In the genomic region with DNA sequence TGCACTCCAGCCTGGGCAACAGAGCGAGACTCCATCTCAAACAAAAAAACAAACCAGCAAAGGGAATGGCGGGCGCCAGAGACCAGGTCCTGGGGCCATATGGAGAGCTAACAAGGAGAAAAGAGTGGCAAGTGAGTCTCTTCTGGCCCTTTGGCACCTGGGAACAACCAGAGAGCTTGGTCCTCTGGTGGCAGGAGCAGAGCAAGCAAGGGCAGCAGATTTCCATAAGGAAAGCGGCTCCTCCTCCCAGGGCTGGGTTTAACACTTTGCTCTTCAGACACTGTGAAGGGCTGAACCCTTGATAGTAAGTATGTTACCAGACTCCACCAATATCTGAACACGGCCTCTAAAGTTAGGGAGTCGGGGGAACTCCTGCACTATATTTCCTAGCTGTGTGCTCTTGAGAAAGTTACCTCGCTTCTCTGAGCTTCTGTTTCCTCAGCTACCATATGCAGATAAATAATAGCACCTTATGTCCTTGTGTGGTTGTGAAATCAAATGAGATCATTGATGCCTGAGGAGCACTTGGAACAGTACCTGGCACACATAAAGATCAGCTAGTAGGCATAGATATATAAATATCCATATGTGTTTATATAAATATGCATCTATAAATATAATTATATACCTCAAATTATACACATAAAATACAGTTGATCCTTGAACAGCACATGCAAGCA, we compare ENCODE assay signal across 13 cellular contexts. TPM values are rescaled to one million over a fixed set of nuclear protein-coding genes. Genes with fewer than 3 reads are reported as not detected.
DNase-seq lines count a peak whose midpoint lies in the region; ATAC-seq and TF ChIP-seq lines count a peak whose summit lies in the region.
"Had no signal": no experiment of that assay in that cellular context is flagged by ENCODE, and none has a peak within 500 bp of the region (broad histone marks: within the 10 kb centered on the region; RNA-seq: fewer than 3 reads in every experiment).

No MANE protein-coding gene starts in this region.

- TF ChIP-seq CTCF in astrocyte of the cerebellum (IDR thresholded peaks at IDR 0.05; ENCODE audit: low read depth, low read length, missing control alignments) (peak; percentile 7), upper lobe of left lung (IDR thresholded peaks at IDR 0.05) (peak in 2 of 6 experiments; percentile 15 to 24)

- peak in 2 of 4 donors; percentile 65 to 78 for TF ChIP-seq EP300 in upper lobe of left lung (IDR thresholded peaks at IDR 0.05)

- no peak for ATAC-seq in upper lobe of left lung (ENCODE audit: low FRiP score in 2 of 2)

- H3K4me1 ChIP-seq in upper lobe of left lung = peaks cover 47 to 56% (median 54%) of the 10 kb centered on the region in 4 donors

- no peaks in the 10 kb centered on the region for H3K9me3 ChIP-seq in upper lobe of left lung
- H3K9me3 ChIP-seq: thoracic aorta had no signal

- no peaks in the 10 kb centered on the region for H3K27me3 ChIP-seq in upper lobe of left lung

- in situ Hi-C loops in astrocyte of the cerebellum (cut with HindIII; ENCODE audit: low sequenced_read_pairs) (no loop called here), KBM-7 (cut with MboI; ENCODE audit: low pct_unique_long_range_greater_than_20kb, low sequenced_read_pairs) (no loop called here)

- H3K27ac ChIP-seq in upper lobe of left lung = peak overlapping the region; percentile 88 to 94 (median 92)

- no peaks in the 10 kb centered on the region for H3K36me3 ChIP-seq in upper lobe of left lung
- H3K36me3 ChIP-seq: thoracic aorta had no signal

- WGBS in upper lobe of left lung, 2 donors = 59 to 67% methylated on average over 7 of the region's 7 CpGs

- DNase-seq in NCI-H2171 treated with DMSO at 0.1 percent for 48 hours (lab: John Stamatoyannopoulos, UW) (peak; percentile 29), NCI-H2171 (lab: John Stamatoyannopoulos, UW) (no peak), astrocyte of the cerebellum (ENCODE audit: low read depth) (no peak), kidney tubule cell (ENCODE audit: low spot score) (peak; percentile 37), upper lobe of left lung (no peak), erythroblast (lab: John Stamatoyannopoulos, UW) (no peak), GM03348 (ENCODE audit: low spot score) (no peak), KBM-7 (no peak)
- DNase-seq: activated CD4-positive, alpha-beta T cell treated with anti-CD3 and anti-CD28 coated beads, Interleukin-2, amount 10 ng/mL, durations not matched to agents 7 days and 5 days; OCI-M1 had no signal

- TF ChIP-seq POLR2A in upper lobe of left lung (IDR thresholded peaks at IDR 0.05) (no peak), erythroblast (IDR thresholded peaks at IDR 0.05; ENCODE audit: low read length) (no peak)

- no peak overlapping the region for H3K4me3 ChIP-seq in astrocyte of the cerebellum (ENCODE audit: low read depth, low read length)
- H3K4me3 ChIP-seq in upper lobe of left lung = no peak overlapping the region

RNA-seq across cellular contexts. Expression of gene PLEKHG6, which starts 33.4 kb away (rescaled TPM):
- 1 to 10 TPM in 5 of 6 donors, not detected in 1; 1.1 to 4.8 (median 2.1) TPM for total RNA-seq in upper lobe of left lung
- total RNA-seq: activated CD4-positive, alpha-beta T cell treated with anti-CD3 and anti-CD28 coated beads, Interleukin-2, amount 10 ng/mL, durations not matched to agents 7 days and 5 days; glomerular endothelial cell; myocyte had no signal

Comparison
In these comparisons a context has a peak if more than half of its experiments do, and no peak if none do; other contexts are left out.
1. DNase-seq: peak in NCI-H2171 treated with DMSO at 0.1 percent for 48 hours (single experiment) and kidney tubule cell (single experiment); none in NCI-H2171 (single experiment), astrocyte of the cerebellum (single experiment), upper lobe of left lung (0 of 2), erythroblast (0 of 2), GM03348 (single experiment) and KBM-7 (single experiment).